In genomic region chr10:114911052-114911697, GRCh38 we compare ENCODE assay signal across 14 cellular contexts. TPM values are rescaled to one million over a fixed set of nuclear protein-coding genes. Genes with fewer than 3 reads are reported as not detected.
A peak's percentile ranks its signal among the peaks of the same experiment; 100 is the strongest.
DNase-seq lines count a peak whose midpoint lies in the region; ATAC-seq and TF ChIP-seq lines count a peak whose summit lies in the region.
"Had no signal": no experiment of that assay in that cellular context is flagged by ENCODE, and none has a peak within 500 bp of the region (broad histone marks: within the 10 kb centered on the region; RNA-seq: fewer than 3 reads in every experiment).

No MANE protein-coding gene starts in this region.

- TF ChIP-seq EP300 in transverse colon (IDR thresholded peaks at IDR 0.05; ENCODE audit: low read depth), result no peak

- H3K4me3 ChIP-seq in brain microvascular endothelial cell (ENCODE audit: low read depth, low read length), result no peak overlapping the region
- no peak overlapping the region for H3K4me3 ChIP-seq in transverse colon
- H3K4me3 ChIP-seq: vagina had no signal

- in situ Hi-C loops in brain microvascular endothelial cell (cut with HindIII; ENCODE audit: low pct_ligation_motif_present, low sequenced_read_pairs) (no loop called here), KBM-7 (cut with MboI; ENCODE audit: low pct_unique_long_range_greater_than_20kb, low sequenced_read_pairs) (no loop called here), transverse colon (cut with MboI; ENCODE audit: low pct_ligation_motif_present in 1 of 4, low pct_unique_long_range_greater_than_20kb in 1 of 4, low sequenced_read_pairs in 3 of 4) (no loop called here)

- WGBS in transverse colon (ENCODE audit: low coverage in 1 of 2), 2 donors, result 61 to 100% methylated on average over 1 to 4 of the region's 4 CpGs

- DNase-seq in brain microvascular endothelial cell, result peak; percentile 59
- no peak for DNase-seq in KBM-7
- DNase-seq in transverse colon, result no peak
- no peak for DNase-seq in HCEC 1CT
- no peak for DNase-seq in NCI-H2196 treated with DMSO at 0.1 percent for 48 hours (lab: John Stamatoyannopoulos, UW; ENCODE audit: unreplicated experiment)
- DNase-seq: activated naive CD4-positive, alpha-beta T cell treated with Interleukin-2 at 50 U/mL for 16 hours; Caco-2; dermis blood vessel endothelial cell; head of caudate nucleus; NCI-H187 had no signal

- H3K4me1 ChIP-seq in transverse colon, result no peaks in the 10 kb centered on the region
- H3K4me1 ChIP-seq: Caco-2, vagina had no signal

- peak; percentile 71 for ATAC-seq in GM18858 (IDR thresholded peaks at IDR 0.05; ENCODE audit: unreplicated experiment)
- peak; percentile 64 for ATAC-seq in GM21423 (IDR thresholded peaks at IDR 0.05; ENCODE audit: unreplicated experiment)
- peak; percentile 81 for ATAC-seq in HG03103 (IDR thresholded peaks at IDR 0.05; ENCODE audit: low read depth, unreplicated experiment)

- no peak for TF ChIP-seq POLR2A in transverse colon (IDR thresholded peaks at IDR 0.05)

- no peaks in the 10 kb centered on the region for H3K9me3 ChIP-seq in transverse colon
- H3K9me3 ChIP-seq: Caco-2, vagina had no signal

- TF ChIP-seq CTCF in brain microvascular endothelial cell (IDR thresholded peaks at IDR 0.05; ENCODE audit: low read depth, low read length, missing control alignments) (no peak), transverse colon (IDR thresholded peaks at IDR 0.05) (no peak)

- intact Hi-C loops in transverse colon (cut with DNase I; ENCODE audit: low total_unique reads), result no loop called here

- H3K27ac ChIP-seq in brain microvascular endothelial cell (no peak overlapping the region), transverse colon (no peak overlapping the region)
- H3K27ac ChIP-seq: vagina had no signal

- H3K27me3 ChIP-seq in brain microvascular endothelial cell (replicated peaks), result no peaks in the 10 kb centered on the region
- no peaks in the 10 kb centered on the region for H3K27me3 ChIP-seq in transverse colon
- H3K27me3 ChIP-seq: vagina had no signal

- H3K36me3 ChIP-seq in brain microvascular endothelial cell (replicated peaks), result no peaks in the 10 kb centered on the region
- no peaks in the 10 kb centered on the region for H3K36me3 ChIP-seq in transverse colon
- H3K36me3 ChIP-seq: vagina had no signal

RNA-seq across cellular contexts. Expression of gene TRUB1, which starts 26.8 kb away (rescaled TPM):
- 10 to 100 TPM; 14.6 to 40.0 (median 21.1) TPM for total RNA-seq in transverse colon
